11 cellular contexts compared by ENCODE assay signal in the genomic region with DNA sequence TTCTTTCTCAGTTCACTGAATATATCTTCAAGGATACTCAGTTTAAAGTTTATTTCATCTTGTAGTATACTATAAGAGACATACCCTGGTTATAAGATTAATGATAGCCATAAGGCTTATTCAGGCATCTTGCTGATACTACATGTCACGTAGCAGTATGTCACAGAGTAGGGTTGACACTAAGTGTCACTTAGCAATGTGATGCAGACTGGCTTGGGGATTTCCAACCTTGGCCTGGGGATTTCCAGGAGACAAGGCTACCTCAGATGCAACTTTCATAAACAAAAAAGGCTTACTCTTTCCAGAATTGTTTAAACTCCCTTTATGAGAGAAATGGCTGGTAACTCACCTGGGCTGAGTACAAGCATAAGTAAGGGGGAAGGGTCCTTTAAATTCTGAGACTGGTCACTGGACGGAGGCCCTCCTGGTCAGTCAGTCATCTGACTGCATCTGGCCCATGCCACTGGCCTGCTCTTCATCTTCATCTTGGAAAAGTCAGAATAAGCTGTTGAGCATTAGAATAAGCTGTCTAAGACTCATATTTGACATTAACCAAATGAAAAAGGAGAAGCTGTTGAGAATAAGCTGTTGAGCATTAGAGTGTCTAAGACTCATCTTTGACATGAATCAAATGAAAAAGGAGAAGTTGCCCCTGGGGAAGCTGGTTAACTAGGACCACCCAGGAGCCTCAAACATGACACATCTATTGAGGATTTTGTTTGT. TPM values are rescaled to one million over a fixed set of nuclear protein-coding genes. Genes with fewer than 3 reads are reported as not detected.
DNase-seq lines count a peak whose midpoint lies in the region; ATAC-seq and TF ChIP-seq lines count a peak whose summit lies in the region.
"Had no signal": no experiment of that assay in that cellular context is flagged by ENCODE, and none has a peak within 500 bp of the region (broad histone marks: within the 10 kb centered on the region; RNA-seq: fewer than 3 reads in every experiment).

No MANE protein-coding gene starts in this region.

- ATAC-seq in HG02678 (IDR thresholded peaks at IDR 0.05; ENCODE audit: unreplicated experiment), result peak; percentile 96
- peak; percentile 96 for ATAC-seq in HG03565 (IDR thresholded peaks at IDR 0.05; ENCODE audit: unreplicated experiment)
- ATAC-seq in stimulated activated naive CD8-positive, alpha-beta T cell treated with anti-CD3 and anti-CD28 coated beads, Interleukin-15, Interleukin-2, amounts not matched to agents 100 U/mL and 50 U/mL, for 24 hours, result no peak
- ATAC-seq in lower lobe of right lung, result no peak
- no peak for ATAC-seq in left lung
- ATAC-seq: naive thymus-derived CD4-positive, alpha-beta T cell had no signal

- TF ChIP-seq CTCF in lower lobe of right lung (IDR thresholded peaks at IDR 0.05) (no peak), left lung (IDR thresholded peaks at IDR 0.05) (no peak)

- peaks cover 4% of the 10 kb centered on the region for H3K4me1 Mint-ChIP-seq in activated CD4-positive, alpha-beta T cell treated with anti-CD3 and anti-CD28 coated beads, Interleukin-2, amount 10 ng/mL, durations not matched to agents 24 days and 14 days

- H3K27me3 Mint-ChIP-seq in activated CD4-positive, alpha-beta T cell treated with anti-CD3 and anti-CD28 coated beads, Interleukin-2, amount 10 ng/mL, durations not matched to agents 24 days and 14 days, result no peaks in the 10 kb centered on the region
- H3K27me3 Mint-ChIP-seq: naive thymus-derived CD4-positive, alpha-beta T cell had no signal

- H3K27ac ChIP-seq in lower lobe of right lung (no peak overlapping the region), left lung (no peak overlapping the region)

- H3K4me1 ChIP-seq in lower lobe of right lung (no peaks in the 10 kb centered on the region), left lung (no peaks in the 10 kb centered on the region)

- no peak overlapping the region for H3K4me3 Mint-ChIP-seq in activated CD4-positive, alpha-beta T cell treated with anti-CD3 and anti-CD28 coated beads, Interleukin-2, amount 10 ng/mL, durations not matched to agents 24 days and 14 days
- H3K4me3 Mint-ChIP-seq: naive thymus-derived CD4-positive, alpha-beta T cell had no signal

- H3K27me3 ChIP-seq in lower lobe of right lung (ENCODE audit: low read depth), result no peaks in the 10 kb centered on the region
- no peaks in the 10 kb centered on the region for H3K27me3 ChIP-seq in left lung

- H3K36me3 ChIP-seq in lower lobe of right lung (no peaks in the 10 kb centered on the region), left lung (no peaks in the 10 kb centered on the region)

- H3K9me3 Mint-ChIP-seq in activated CD4-positive, alpha-beta T cell treated with anti-CD3 and anti-CD28 coated beads, Interleukin-2, amount 10 ng/mL, durations not matched to agents 24 days and 14 days, result no peaks in the 10 kb centered on the region

- peak; percentile 73 for DNase-seq in activated CD4-positive, alpha-beta T cell treated with anti-CD3 and anti-CD28 coated beads, Interleukin-2, amount 10 ng/mL, durations not matched to agents 24 days and 14 days
- no peak for DNase-seq in activated CD4-positive, alpha-beta T cell treated with anti-CD3 and anti-CD28 coated beads for 48 hours
- peak; percentile 5 for DNase-seq in stimulated activated naive CD8-positive, alpha-beta T cell treated with anti-CD3 and anti-CD28 coated beads, Interleukin-15, Interleukin-2, amounts not matched to agents 100 U/mL and 50 U/mL, for 24 hours
- no peak for DNase-seq in cerebellar nuclear complex (lab: John Stamatoyannopoulos, UW)
- DNase-seq in lower lobe of right lung, result no peak
- no peak for DNase-seq in left lung
- DNase-seq: caudate nucleus had no signal

- H3K4me3 ChIP-seq in lower lobe of right lung (no peak overlapping the region), left lung (no peak overlapping the region)

- intact Hi-C loops in activated CD4-positive, alpha-beta T cell treated with anti-CD3 and anti-CD28 coated beads, Interleukin-2, amount 10 ng/mL, durations not matched to agents 24 days and 14 days (cut with micrococcal nuclease), result no loop called here
- intact Hi-C loops in lower lobe of right lung (cut with DNase I), result no loop called here
- intact Hi-C loops in left lung (cut with DNase I), result no loop called here

- H3K9me3 ChIP-seq in lower lobe of right lung (no peaks in the 10 kb centered on the region), left lung (peaks cover 0 to 5% of the 10 kb centered on the region in 2 donors)

- H3K27ac Mint-ChIP-seq in activated CD4-positive, alpha-beta T cell treated with anti-CD3 and anti-CD28 coated beads, Interleukin-2, amount 10 ng/mL, durations not matched to agents 24 days and 14 days, result no peak overlapping the region

- H3K36me3 Mint-ChIP-seq in activated CD4-positive, alpha-beta T cell treated with anti-CD3 and anti-CD28 coated beads, Interleukin-2, amount 10 ng/mL, durations not matched to agents 24 days and 14 days (ENCODE audit: low read depth), result no peaks in the 10 kb centered on the region
- H3K36me3 Mint-ChIP-seq: naive thymus-derived CD4-positive, alpha-beta T cell had no signal

RNA-seq across cellular contexts. Expression of gene SLC13A1, which starts 9.5 kb away (rescaled TPM):
- total RNA-seq in activated CD4-positive, alpha-beta T cell treated with anti-CD3 and anti-CD28 coated beads, Interleukin-2, amount 10 ng/mL, durations not matched to agents 24 days and 14 days, result not detected in 2 replicates
- total RNA-seq in lower lobe of right lung (not detected), left lung (not detected)
- total RNA-seq: activated CD8-positive, alpha-beta memory T cell treated with anti-CD3 and anti-CD28 coated beads for 36 hours; naive thymus-derived CD4-positive, alpha-beta T cell had no signal

Comparison
In these comparisons a context has a peak if more than half of its experiments do, and no peak if none do; other contexts are left out.
1. DNase-seq: peak in activated CD4-positive, alpha-beta T cell treated with anti-CD3 and anti-CD28 coated beads, Interleukin-2, amount 10 ng/mL, durations not matched to agents 24 days and 14 days (single experiment) and stimulated activated naive CD8-positive, alpha-beta T cell treated with anti-CD3 and anti-CD28 coated beads, Interleukin-15, Interleukin-2, amounts not matched to agents 100 U/mL and 50 U/mL, for 24 hours (single experiment); none in activated CD4-positive, alpha-beta T cell treated with anti-CD3 and anti-CD28 coated beads for 48 hours (single experiment), cerebellar nuclear complex (0 of 2), lower lobe of right lung (single experiment) and left lung (0 of 2).
2. ATAC-seq: peak in HG02678 (single experiment) and HG03565 (single experiment); none in stimulated activated naive CD8-positive, alpha-beta T cell treated with anti-CD3 and anti-CD28 coated beads, Interleukin-15, Interleukin-2, amounts not matched to agents 100 U/mL and 50 U/mL, for 24 hours (single experiment), lower lobe of right lung (0 of 2) and left lung (single experiment).